ENCODE assay signal across 16 cellular contexts in the genomic region with DNA sequence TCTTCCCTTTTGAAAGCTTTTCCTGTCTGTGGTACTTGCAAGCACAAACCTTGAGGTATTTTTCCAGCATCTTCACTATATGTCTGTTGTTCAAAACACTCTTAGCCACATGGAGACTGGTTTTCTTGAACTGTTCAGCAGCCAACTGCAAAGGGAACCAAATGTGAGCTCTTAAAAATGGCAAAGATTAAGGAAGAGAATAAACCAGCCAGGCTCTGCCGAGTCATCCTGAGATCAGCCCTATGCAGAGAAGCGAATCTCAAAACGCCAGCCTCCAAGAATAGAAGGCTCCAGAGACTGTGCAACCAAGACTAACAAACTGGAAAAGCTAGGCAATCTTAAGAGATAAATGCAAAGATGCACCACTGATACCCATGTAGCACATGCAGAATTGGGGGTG. TPM values are rescaled to one million over a fixed set of nuclear protein-coding genes. Genes with fewer than 3 reads are reported as not detected.
A peak's percentile ranks its signal among the peaks of the same experiment; 100 is the strongest.
DNase-seq lines count a peak whose midpoint lies in the region; ATAC-seq and TF ChIP-seq lines count a peak whose summit lies in the region.
"Had no signal": no experiment of that assay in that cellular context is flagged by ENCODE, and none has a peak within 500 bp of the region (broad histone marks: within the 10 kb centered on the region; RNA-seq: fewer than 3 reads in every experiment).

No MANE protein-coding gene starts in this region.

- 86% methylated on average over 3 of the region's 3 CpGs for WGBS in right lobe of liver (ENCODE audit: insufficient coverage, low coverage, low lambda C conversion rate, missing lambda C conversion rate)

- DNase-seq in natural killer cell (no peak), right lobe of liver (no peak), MCF 10A (ENCODE audit: unreplicated experiment) (no peak), NCI-H187 (lab: John Stamatoyannopoulos, UW) (no peak), NCI-H146 treated with DMSO at 0.1 percent for 48 hours (lab: John Stamatoyannopoulos, UW; ENCODE audit: unreplicated experiment) (no peak)
- DNase-seq in natural killer cell treated with Interleukin-12 subunit alpha and Interleukin-12 subunit beta and Interleukin-15 and Interleukin-18, amount 100 ng/mL, for 72 hours (ENCODE audit: low spot score) = no peak
- DNase-seq in activated naive CD8-positive, alpha-beta T cell treated with anti-CD3 and anti-CD28 coated beads for 36 hours = no peak
- DNase-seq: activated effector memory CD4-positive, alpha-beta T cell treated with Interleukin-2 at 50 U/mL for 16 hours; body of pancreas; MV-4-11; naive thymus-derived CD4-positive, alpha-beta T cell; NCI-H2171; RPMI8226 had no signal

- POLR2A ChIA-PET in MCF 10A (lab: Yijun Ruan, JAX) = interaction anchor here (1.2 kb wide), 1 partner anchor 20 kb away, joined by 3 read pairs; no protein-coding TSS in a partner anchor

- H3K27me3 Mint-ChIP-seq in natural killer cell (ENCODE audit: low read depth in 2 of 2) (no peaks in the 10 kb centered on the region), MCF 10A (ENCODE audit: insufficient read depth, unreplicated experiment) (no peaks in the 10 kb centered on the region)
- no peaks in the 10 kb centered on the region for H3K27me3 Mint-ChIP-seq in natural killer cell treated with Interleukin-12 subunit alpha and Interleukin-12 subunit beta and Interleukin-15 and Interleukin-18, amount 100 ng/mL, for 72 hours
- H3K27me3 Mint-ChIP-seq in activated naive CD8-positive, alpha-beta T cell treated with anti-CD3 and anti-CD28 coated beads for 36 hours = no peaks in the 10 kb centered on the region
- H3K27me3 Mint-ChIP-seq: naive thymus-derived CD4-positive, alpha-beta T cell had no signal

- intact Hi-C loops in natural killer cell (cut with micrococcal nuclease) (no loop called here), right lobe of liver (cut with DNase I) (no loop called here), MCF 10A (cut with micrococcal nuclease) (no loop called here)

- CTCF ChIA-PET in MCF 10A (lab: Yijun Ruan, JAX) = interaction anchor here (0.6 kb wide), 1 partner anchor 34 kb away, joined by 3 read pairs; no protein-coding TSS in a partner anchor

- no TSS peak for BruUV-seq in MCF 10A (replicated peaks; lab: Mats Ljungman, UMichigan)

- H3K4me1 ChIP-seq in right lobe of liver = peaks cover 0 to 39% (median 17%) of the 10 kb centered on the region in 4 donors
- H3K4me1 ChIP-seq: body of pancreas had no signal

- ATAC-seq in natural killer cell (no peak), right lobe of liver (no peak), HG02610 (IDR thresholded peaks at IDR 0.05; ENCODE audit: unreplicated experiment) (no peak)
- no peak for ATAC-seq in natural killer cell treated with Interleukin-12 subunit alpha and Interleukin-12 subunit beta and Interleukin-15 and Interleukin-18, amount 100 ng/mL, for 72 hours
- ATAC-seq: body of pancreas; left ventricle myocardium superior; naive thymus-derived CD4-positive, alpha-beta T cell had no signal

- H3K4me3 Mint-ChIP-seq in natural killer cell (no peak overlapping the region), MCF 10A (ENCODE audit: unreplicated experiment) (no peak overlapping the region)
- no peak overlapping the region for H3K4me3 Mint-ChIP-seq in natural killer cell treated with Interleukin-12 subunit alpha and Interleukin-12 subunit beta and Interleukin-15 and Interleukin-18, amount 100 ng/mL, for 72 hours
- no peak overlapping the region for H3K4me3 Mint-ChIP-seq in activated naive CD8-positive, alpha-beta T cell treated with anti-CD3 and anti-CD28 coated beads for 36 hours
- H3K4me3 Mint-ChIP-seq: naive thymus-derived CD4-positive, alpha-beta T cell had no signal

- no peak overlapping the region for H3K4me3 ChIP-seq in right lobe of liver
- H3K4me3 ChIP-seq: body of pancreas, thoracic aorta had no signal

- H3K27me3 ChIP-seq in right lobe of liver = no peaks in the 10 kb centered on the region
- H3K27me3 ChIP-seq: body of pancreas had no signal

- H3K4me1 Mint-ChIP-seq in natural killer cell = peaks cover 7 to 16% of the 10 kb centered on the region in 2 donors
- H3K4me1 Mint-ChIP-seq in natural killer cell treated with Interleukin-12 subunit alpha and Interleukin-12 subunit beta and Interleukin-15 and Interleukin-18, amount 100 ng/mL, for 72 hours (ENCODE audit: low read depth in 2 of 2) = peaks cover 6 to 8% of the 10 kb centered on the region in 2 donors
- peaks cover 4% of the 10 kb centered on the region for H3K4me1 Mint-ChIP-seq in activated naive CD8-positive, alpha-beta T cell treated with anti-CD3 and anti-CD28 coated beads for 36 hours
- no peaks in the 10 kb centered on the region for H3K4me1 Mint-ChIP-seq in MCF 10A (ENCODE audit: insufficient read depth, unreplicated experiment)

- H3K36me3 ChIP-seq in right lobe of liver = peaks cover 8 to 61% (median 19%) of the 10 kb centered on the region in 4 donors

- H3K36me3 Mint-ChIP-seq in natural killer cell (peaks cover 16% of the 10 kb centered on the region), MCF 10A (ENCODE audit: insufficient read depth, unreplicated experiment) (peaks cover 88% of the 10 kb centered on the region)
- peaks cover 23% of the 10 kb centered on the region for H3K36me3 Mint-ChIP-seq in natural killer cell treated with Interleukin-12 subunit alpha and Interleukin-12 subunit beta and Interleukin-15 and Interleukin-18, amount 100 ng/mL, for 72 hours
- peaks cover 38% of the 10 kb centered on the region for H3K36me3 Mint-ChIP-seq in activated naive CD8-positive, alpha-beta T cell treated with anti-CD3 and anti-CD28 coated beads for 36 hours

- no peaks in the 10 kb centered on the region for H3K9me3 ChIP-seq in right lobe of liver
- H3K9me3 ChIP-seq: body of pancreas, thoracic aorta had no signal

- H3K27ac ChIP-seq in right lobe of liver = peak overlapping the region in 2 of 3 donors; percentile 44 to 60
- H3K27ac ChIP-seq: body of pancreas, thoracic aorta had no signal

- H3K27ac Mint-ChIP-seq in natural killer cell (peak overlapping the region; percentile 2 to 63), MCF 10A (ENCODE audit: low read depth, unreplicated experiment) (no peak overlapping the region)
- H3K27ac Mint-ChIP-seq in natural killer cell treated with Interleukin-12 subunit alpha and Interleukin-12 subunit beta and Interleukin-15 and Interleukin-18, amount 100 ng/mL, for 72 hours = peak overlapping the region in 1 of 2 donors; percentile 58
- H3K27ac Mint-ChIP-seq in activated naive CD8-positive, alpha-beta T cell treated with anti-CD3 and anti-CD28 coated beads for 36 hours = peak overlapping the region; percentile 34

- TF ChIP-seq POLR2A in right lobe of liver (IDR thresholded peaks at IDR 0.05) = no peak

- H3K9me3 Mint-ChIP-seq in natural killer cell (no peaks in the 10 kb centered on the region), MCF 10A (ENCODE audit: unreplicated experiment) (no peaks in the 10 kb centered on the region)
- no peaks in the 10 kb centered on the region for H3K9me3 Mint-ChIP-seq in natural killer cell treated with Interleukin-12 subunit alpha and Interleukin-12 subunit beta and Interleukin-15 and Interleukin-18, amount 100 ng/mL, for 72 hours
- no peaks in the 10 kb centered on the region for H3K9me3 Mint-ChIP-seq in activated naive CD8-positive, alpha-beta T cell treated with anti-CD3 and anti-CD28 coated beads for 36 hours
- H3K9me3 Mint-ChIP-seq: naive thymus-derived CD4-positive, alpha-beta T cell had no signal

- no peak for TF ChIP-seq CTCF in natural killer cell (IDR thresholded peaks at IDR 0.05)
- TF ChIP-seq CTCF in right lobe of liver (IDR thresholded peaks at IDR 0.05) = no peak
- TF ChIP-seq CTCF in MCF 10A (IDR thresholded peaks at IDR 0.05; ENCODE audit: unreplicated experiment) = no peak

RNA-seq across cellular contexts. Expression of a gene that starts 20.7 kb away (rescaled TPM):
- total RNA-seq in natural killer cell (10 to 100 TPM; 65.3 to 87.6 (median 76.9) TPM), right lobe of liver (10 to 100 TPM in 5 of 6 experiments, 1 to 10 TPM in 1; 10.0 to 20.2 (median 13.3) TPM), MCF 10A (2022) (31.1 and 37.8 TPM in 2 replicates)
- total RNA-seq in natural killer cell treated with Interleukin-12 subunit alpha and Interleukin-12 subunit beta and Interleukin-15 and Interleukin-18, amount 100 ng/mL, for 72 hours = 10 to 100 TPM; 61.4 to 78.3 TPM
- 10 to 100 TPM; 59.4 to 61.2 TPM for total RNA-seq in activated naive CD8-positive, alpha-beta T cell treated with anti-CD3 and anti-CD28 coated beads for 36 hours

RNA-seq across cellular contexts. Expression of a gene that starts 26.6 kb away (rescaled TPM):
- 100 to 1,000 TPM in 1 of 3 donors, 10 to 100 TPM in 2; 91.9 to 116 (median 98.3) TPM for total RNA-seq in natural killer cell
- 100 to 1,000 TPM; 111 to 161 TPM for total RNA-seq in natural killer cell treated with Interleukin-12 subunit alpha and Interleukin-12 subunit beta and Interleukin-15 and Interleukin-18, amount 100 ng/mL, for 72 hours
- 100 to 1,000 TPM; 110 to 113 TPM for total RNA-seq in activated naive CD8-positive, alpha-beta T cell treated with anti-CD3 and anti-CD28 coated beads for 36 hours
- 10 to 100 TPM; 20.0 to 52.6 (median 40.6) TPM for total RNA-seq in right lobe of liver
- 167 and 189 TPM in 2 replicates for total RNA-seq in MCF 10A (2022)

RNA-seq across cellular contexts. Expression of a gene that starts 59.9 kb away (rescaled TPM):
- total RNA-seq in natural killer cell = 100 to 1,000 TPM; 144 to 174 (median 173) TPM
- total RNA-seq in natural killer cell treated with Interleukin-12 subunit alpha and Interleukin-12 subunit beta and Interleukin-15 and Interleukin-18, amount 100 ng/mL, for 72 hours = 100 to 1,000 TPM in 1 of 2 donors, 10 to 100 TPM in 1; 72.8 to 123 TPM
- total RNA-seq in activated naive CD8-positive, alpha-beta T cell treated with anti-CD3 and anti-CD28 coated beads for 36 hours = 10 to 100 TPM; 70.6 to 71.6 TPM
- 10 to 100 TPM; 27.4 to 69.4 (median 49.6) TPM for total RNA-seq in right lobe of liver
- 84.7 and 89.0 TPM in 2 replicates for total RNA-seq in MCF 10A (2022)
